Comparison of ENCODE assay signal across 1 cellular context in the genomic region with DNA sequence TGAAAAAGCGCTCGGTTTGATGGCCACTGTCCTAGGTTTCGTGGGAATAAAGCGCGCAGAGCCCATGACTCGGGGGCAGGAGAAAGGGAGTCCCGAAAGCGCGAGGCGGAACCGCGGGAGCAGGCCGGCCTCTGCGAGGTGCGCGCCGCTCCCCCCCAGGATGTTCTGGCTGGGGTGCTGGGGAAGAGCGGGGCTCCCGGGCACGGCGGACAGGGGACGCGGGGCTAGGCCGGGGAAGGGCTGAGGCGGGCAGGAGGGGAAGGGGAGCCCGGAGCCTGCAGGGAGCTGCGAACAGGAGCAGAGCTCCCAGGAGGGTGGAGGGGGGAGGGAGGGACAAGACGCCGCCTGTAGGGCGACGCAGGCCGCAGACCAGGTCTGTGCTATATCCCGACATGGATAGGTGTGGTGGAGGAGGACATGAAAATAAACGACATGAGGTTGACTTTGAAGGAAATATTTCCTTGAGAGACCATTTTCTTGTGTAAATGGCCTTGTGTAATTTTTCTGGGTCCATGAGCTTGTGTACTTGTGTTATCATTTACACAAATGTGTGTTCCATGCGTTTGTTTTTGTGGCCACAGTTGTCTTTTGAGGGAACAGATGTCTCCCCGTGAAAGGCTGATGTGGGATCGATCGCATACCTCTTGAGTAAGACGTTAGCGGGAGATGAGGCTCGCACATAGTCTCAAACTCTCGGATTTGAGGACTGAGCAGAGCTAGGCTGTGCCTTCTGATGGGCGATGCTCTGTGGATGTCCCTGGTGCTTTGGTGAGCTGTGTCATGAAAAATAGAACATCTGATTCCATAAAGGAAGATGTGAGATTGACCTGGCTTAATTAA.
TF ChIP-seq lines count a peak whose summit lies in the region.

No MANE protein-coding gene starts in this region.

TF ChIP-seq in HepG2, 621 proteins besides CTCF, POLR2A, EP300 and RAD21 (continued from another document):
- TF ChIP-seq, protein P1, sequence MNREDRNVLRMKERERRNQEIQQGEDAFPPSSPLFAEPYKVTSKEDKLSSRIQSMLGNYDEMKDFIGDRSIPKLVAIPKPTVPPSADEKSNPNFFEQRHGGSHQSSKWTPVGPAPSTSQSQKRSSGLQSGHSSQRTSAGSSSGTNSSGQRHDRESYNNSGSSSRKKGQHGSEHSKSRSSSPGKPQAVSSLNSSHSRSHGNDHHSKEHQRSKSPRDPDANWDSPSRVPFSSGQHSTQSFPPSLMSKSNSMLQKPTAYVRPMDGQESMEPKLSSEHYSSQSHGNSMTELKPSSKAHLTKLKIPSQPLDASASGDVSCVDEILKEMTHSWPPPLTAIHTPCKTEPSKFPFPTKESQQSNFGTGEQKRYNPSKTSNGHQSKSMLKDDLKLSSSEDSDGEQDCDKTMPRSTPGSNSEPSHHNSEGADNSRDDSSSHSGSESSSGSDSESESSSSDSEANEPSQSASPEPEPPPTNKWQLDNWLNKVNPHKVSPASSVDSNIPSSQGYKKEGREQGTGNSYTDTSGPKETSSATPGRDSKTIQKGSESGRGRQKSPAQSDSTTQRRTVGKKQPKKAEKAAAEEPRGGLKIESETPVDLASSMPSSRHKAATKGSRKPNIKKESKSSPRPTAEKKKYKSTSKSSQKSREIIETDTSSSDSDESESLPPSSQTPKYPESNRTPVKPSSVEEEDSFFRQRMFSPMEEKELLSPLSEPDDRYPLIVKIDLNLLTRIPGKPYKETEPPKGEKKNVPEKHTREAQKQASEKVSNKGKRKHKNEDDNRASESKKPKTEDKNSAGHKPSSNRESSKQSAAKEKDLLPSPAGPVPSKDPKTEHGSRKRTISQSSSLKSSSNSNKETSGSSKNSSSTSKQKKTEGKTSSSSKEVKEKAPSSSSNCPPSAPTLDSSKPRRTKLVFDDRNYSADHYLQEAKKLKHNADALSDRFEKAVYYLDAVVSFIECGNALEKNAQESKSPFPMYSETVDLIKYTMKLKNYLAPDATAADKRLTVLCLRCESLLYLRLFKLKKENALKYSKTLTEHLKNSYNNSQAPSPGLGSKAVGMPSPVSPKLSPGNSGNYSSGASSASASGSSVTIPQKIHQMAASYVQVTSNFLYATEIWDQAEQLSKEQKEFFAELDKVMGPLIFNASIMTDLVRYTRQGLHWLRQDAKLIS (CRISPR knock-in tag; IDR thresholded peaks at IDR 0.05) = no peak
- 0 out of 2 replicates have a peak, but pooled peaks have one; percentile 81 for TF ChIP-seq ZNF607 (CRISPR knock-in tag; IDR thresholded peaks at IDR 0.05; ENCODE audit: borderline replicate concordance)
- TF ChIP-seq, protein P2, sequence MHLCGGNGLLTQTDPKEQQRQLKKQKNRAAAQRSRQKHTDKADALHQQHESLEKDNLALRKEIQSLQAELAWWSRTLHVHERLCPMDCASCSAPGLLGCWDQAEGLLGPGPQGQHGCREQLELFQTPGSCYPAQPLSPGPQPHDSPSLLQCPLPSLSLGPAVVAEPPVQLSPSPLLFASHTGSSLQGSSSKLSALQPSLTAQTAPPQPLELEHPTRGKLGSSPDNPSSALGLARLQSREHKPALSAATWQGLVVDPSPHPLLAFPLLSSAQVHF (CRISPR knock-in tag; IDR thresholded peaks at IDR 0.05) = 0 out of 2 replicates have a peak, but pooled peaks have one; percentile 21
- TF ChIP-seq, protein P3, sequence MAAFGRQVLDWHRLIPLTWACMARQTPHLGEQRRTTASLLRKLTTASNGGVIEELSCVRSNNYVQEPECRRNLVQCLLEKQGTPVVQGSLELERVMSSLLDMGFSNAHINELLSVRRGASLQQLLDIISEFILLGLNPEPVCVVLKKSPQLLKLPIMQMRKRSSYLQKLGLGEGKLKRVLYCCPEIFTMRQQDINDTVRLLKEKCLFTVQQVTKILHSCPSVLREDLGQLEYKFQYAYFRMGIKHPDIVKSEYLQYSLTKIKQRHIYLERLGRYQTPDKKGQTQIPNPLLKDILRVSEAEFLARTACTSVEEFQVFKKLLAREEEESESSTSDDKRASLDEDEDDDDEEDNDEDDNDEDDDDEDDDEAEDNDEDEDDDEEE (CRISPR knock-in tag; IDR thresholded peaks at IDR 0.05) = 0 out of 2 replicates have a peak, but pooled peaks have one; percentile 0
